In the genomic region with DNA sequence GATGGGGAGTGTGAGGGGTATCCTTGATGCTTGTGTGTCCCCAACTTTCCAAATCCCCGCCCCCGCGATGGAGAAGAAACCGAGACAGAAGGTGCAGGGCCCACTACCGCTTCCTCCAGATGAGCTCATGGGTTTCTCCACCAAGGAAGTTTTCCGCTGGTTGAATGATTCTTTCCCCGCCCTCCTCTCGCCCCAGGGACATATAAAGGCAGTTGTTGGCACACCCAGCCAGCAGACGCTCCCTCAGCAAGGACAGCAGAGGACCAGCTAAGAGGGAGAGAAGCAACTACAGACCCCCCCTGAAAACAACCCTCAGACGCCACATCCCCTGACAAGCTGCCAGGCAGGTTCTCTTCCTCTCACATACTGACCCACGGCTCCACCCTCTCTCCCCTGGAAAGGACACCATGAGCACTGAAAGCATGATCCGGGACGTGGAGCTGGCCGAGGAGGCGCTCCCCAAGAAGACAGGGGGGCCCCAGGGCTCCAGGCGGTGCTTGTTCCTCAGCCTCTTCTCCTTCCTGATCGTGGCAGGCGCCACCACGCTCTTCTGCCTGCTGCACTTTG, we compare ENCODE assay signal across 9 cellular contexts. TPM values are rescaled to one million over a fixed set of nuclear protein-coding genes. Genes with fewer than 3 reads are reported as not detected.
A peak's percentile ranks its signal among the peaks of the same experiment; 100 is the strongest.
DNase-seq lines count a peak whose midpoint lies in the region; ATAC-seq and TF ChIP-seq lines count a peak whose summit lies in the region.
"Had no signal": no experiment of that assay in that cellular context is flagged by ENCODE, and none has a peak within 500 bp of the region (broad histone marks: within the 10 kb centered on the region; RNA-seq: fewer than 3 reads in every experiment).

A gene (plus strand): TSS at position 231 of the 567 bp plus-strand sequence. CDS start 177 bp downstream, at position 408.

- peaks cover 37 to 100% (median 84%) of the 10 kb centered on the region in 6 donors for H3K4me1 ChIP-seq in spleen

- peak; percentile 60 to 95 (median 93) for TF ChIP-seq POLR2A in spleen (IDR thresholded peaks at IDR 0.05)

- intact Hi-C loops in activated CD4-positive, alpha-beta T cell treated with anti-CD3 and anti-CD28 coated beads, Interleukin-2, amount 10 ng/mL, durations not matched to agents 24 days and 14 days (cut with micrococcal nuclease): loop anchor here (1.0 to 10.0 kb wide), 4 partner anchors 17 to 761 kb away; a partner anchor contains a TSS
- intact Hi-C loops in spleen (cut with DNase I; ENCODE audit: low total_unique reads): no loop called here

- peak within 1 kb of the TSS; percentile 1; the same call in 1 of the 2 replicates for H3K27ac Mint-ChIP-seq in HFFc6
- H3K27ac Mint-ChIP-seq in activated CD4-positive, alpha-beta T cell treated with anti-CD3 and anti-CD28 coated beads, Interleukin-2, amount 10 ng/mL, durations not matched to agents 24 days and 14 days: peak within 1 kb of the TSS; percentile 99

- peak; percentile 18 for DNase-seq in HFFc6
- peak; percentile 96 for DNase-seq in activated CD4-positive, alpha-beta T cell treated with anti-CD3 and anti-CD28 coated beads, Interleukin-2, amount 10 ng/mL, durations not matched to agents 24 days and 14 days
- peak; percentile 89 for DNase-seq in spleen
- no peak for DNase-seq in NCI-H2171 treated with DMSO at 0.1 percent for 48 hours (lab: John Stamatoyannopoulos, UW)
- DNase-seq in NCI-H1417 (lab: John Stamatoyannopoulos, UW): no peak
- DNase-seq in SHP77 (lab: John Stamatoyannopoulos, UW): no peak
- DNase-seq in NCI-H524 (lab: John Stamatoyannopoulos, UW): no peak

- H3K27me3 ChIP-seq in spleen (replicated peaks in 1 of 7): no peaks in the 10 kb centered on the region

- peaks cover 11% of the 10 kb centered on the region for H3K27me3 Mint-ChIP-seq in HFFc6 (ENCODE audit: insufficient read depth)
- H3K27me3 Mint-ChIP-seq in activated CD4-positive, alpha-beta T cell treated with anti-CD3 and anti-CD28 coated beads, Interleukin-2, amount 10 ng/mL, durations not matched to agents 24 days and 14 days: no peaks in the 10 kb centered on the region

- H3K4me1 Mint-ChIP-seq in HFFc6 (ENCODE audit: low read depth): peaks cover 27% of the 10 kb centered on the region
- H3K4me1 Mint-ChIP-seq in activated CD4-positive, alpha-beta T cell treated with anti-CD3 and anti-CD28 coated beads, Interleukin-2, amount 10 ng/mL, durations not matched to agents 24 days and 14 days: peaks cover 78% of the 10 kb centered on the region

- peaks cover 0 to 22% (median 1%) of the 10 kb centered on the region in 6 donors for H3K36me3 ChIP-seq in spleen

- ATAC-seq in esophagus mucosa: peak; percentile 23
- ATAC-seq: K562 had no signal

- WGBS in spleen, 5 donors: 12 to 35% (median 19%) methylated on average over 13 to 19 of the region's 19 CpGs

- peak within 1 kb of the TSS; percentile 58 to 97 (median 64) for H3K4me3 ChIP-seq in spleen
- H3K4me3 ChIP-seq: K562 had no signal

- H3K9me3 Mint-ChIP-seq in HFFc6: no peaks in the 10 kb centered on the region
- no peaks in the 10 kb centered on the region for H3K9me3 Mint-ChIP-seq in activated CD4-positive, alpha-beta T cell treated with anti-CD3 and anti-CD28 coated beads, Interleukin-2, amount 10 ng/mL, durations not matched to agents 24 days and 14 days

- peak within 1 kb of the TSS; percentile 75 to 98 (median 86) for H3K27ac ChIP-seq in spleen

- no peaks in the 10 kb centered on the region for H3K9me3 ChIP-seq in spleen

- no peak for TF ChIP-seq CTCF in HFFc6 (IDR thresholded peaks at IDR 0.05)
- no peak for TF ChIP-seq CTCF in spleen (IDR thresholded peaks at IDR 0.05 in 8 of 11, conservative IDR thresholded peaks at IDR 0.05 in 3 of 11)

- H3K36me3 Mint-ChIP-seq in HFFc6 (ENCODE audit: low read depth): no peaks in the 10 kb centered on the region
- peaks cover 68% of the 10 kb centered on the region for H3K36me3 Mint-ChIP-seq in activated CD4-positive, alpha-beta T cell treated with anti-CD3 and anti-CD28 coated beads, Interleukin-2, amount 10 ng/mL, durations not matched to agents 24 days and 14 days (ENCODE audit: low read depth)

- peak within 1 kb of the TSS; percentile 51 for H3K4me3 Mint-ChIP-seq in HFFc6
- H3K4me3 Mint-ChIP-seq in activated CD4-positive, alpha-beta T cell treated with anti-CD3 and anti-CD28 coated beads, Interleukin-2, amount 10 ng/mL, durations not matched to agents 24 days and 14 days: peak within 1 kb of the TSS; percentile 99

RNA-seq across cellular contexts. Expression of the gene that starts here (rescaled TPM):
- under 1 TPM; 0.12 to 0.41 (median 0.23) TPM for total RNA-seq in HFFc6 (2021; fragmentation: NEBNext Ultra II Directional; extraction: Animal tissue kit (Norgen Biotek cat#: 25700))
- total RNA-seq in activated CD4-positive, alpha-beta T cell treated with anti-CD3 and anti-CD28 coated beads, Interleukin-2, amount 10 ng/mL, durations not matched to agents 24 days and 14 days: 294 and 303 TPM in 2 replicates
- total RNA-seq in esophagus mucosa: 0.24 TPM
- 10 to 100 TPM in 5 of 7 donors, 1 to 10 TPM in 2; 6.5 to 18.3 (median 11.6) TPM for total RNA-seq in spleen
- 10 to 100 TPM in 2 of 3 donors, 1 to 10 TPM in 1; 5.5 to 17.3 (median 13.3) TPM for polyA plus RNA-seq in spleen

Comparison
In these comparisons a context has a peak if more than half of its experiments do, and no peak if none do; other contexts are left out.
1. RNA of the gene that starts here (total RNA-seq): 294 to 303 TPM in activated CD4-positive, alpha-beta T cell treated with anti-CD3 and anti-CD28 coated beads, Interleukin-2, amount 10 ng/mL, durations not matched to agents 24 days and 14 days; 6.5 to 18.3 TPM in spleen, 0.12 to 0.41 TPM in HFFc6 and 0.24 TPM in esophagus mucosa (single experiment); every median in the first group is over 10 times any median in the second.
2. Peak in DNase-seq in HFFc6; RNA of the gene not detected or under 1 TPM.
3. Peak in ATAC-seq in esophagus mucosa; RNA of the gene not detected or under 1 TPM.
4. DNase-seq: peak in activated CD4-positive, alpha-beta T cell treated with anti-CD3 and anti-CD28 coated beads, Interleukin-2, amount 10 ng/mL, durations not matched to agents 24 days and 14 days (single experiment) and spleen (single experiment); none in NCI-H2171 treated with DMSO at 0.1 percent for 48 hours (single experiment), NCI-H1417 (0 of 3), SHP77 (0 of 2) and NCI-H524 (0 of 2).